ENCODE assay signal across 8 cellular contexts in genomic region chr6:7725849-7726415, GRCh38. TPM values are rescaled to one million over a fixed set of nuclear protein-coding genes. Genes with fewer than 3 reads are reported as not detected.
DNase-seq lines count a peak whose midpoint lies in the region; ATAC-seq and TF ChIP-seq lines count a peak whose summit lies in the region.

Gene BMP6 (plus strand): TSS chr6:7726099. CDS start chr6:7726956, 857 bp downstream.

- H3K4me1 Mint-ChIP-seq in activated B cell treated with CpG ODN at 0.5 μM for 24 hours: peaks cover 30% of the 10 kb centered on the region

- DNase-seq in ACHN (peak; percentile 87), NCI-H2081 treated with DMSO at 0.1 percent for 48 hours (lab: John Stamatoyannopoulos, UW) (peak; percentile 58), activated B cell treated with CpG ODN at 0.5 μM for 24 hours (peak; percentile 57), dermis blood vessel endothelial cell (peak; percentile 96), left lobe of liver (ENCODE audit: low spot score) (peak; percentile 87)
- DNase-seq in stimulated activated CD4-positive, alpha-beta T cell treated with anti-CD3 and anti-CD28 coated beads, Interleukin-1b, Interleukin-23, amount 100 ng/mL, for 4 hours (ENCODE audit: low read depth in 2 of 2): peak; percentile 10 to 40

- peaks cover 53% of the 10 kb centered on the region for H3K27me3 Mint-ChIP-seq in activated B cell treated with CpG ODN at 0.5 μM for 24 hours

- H3K4me3 Mint-ChIP-seq in activated B cell treated with CpG ODN at 0.5 μM for 24 hours: peak within 1 kb of the TSS; percentile 83

- H3K36me3 Mint-ChIP-seq in activated B cell treated with CpG ODN at 0.5 μM for 24 hours (ENCODE audit: low read depth): no peaks in the 10 kb centered on the region

- no peak within 1 kb of the TSS for H3K27ac Mint-ChIP-seq in activated B cell treated with CpG ODN at 0.5 μM for 24 hours

- TF ChIP-seq CTCF in activated B cell treated with CpG ODN at 0.5 μM for 24 hours (IDR thresholded peaks at IDR 0.05): no peak

- no peaks in the 10 kb centered on the region for H3K9me3 Mint-ChIP-seq in activated B cell treated with CpG ODN at 0.5 μM for 24 hours

- POLR2A ChIA-PET in activated B cell treated with CpG ODN at 0.5 μM for 24 hours (lab: Charles Lee): interaction anchor here (0.6 kb wide), 1 partner anchor 60 kb away, joined by 3 read pairs; no protein-coding TSS in a partner anchor

- CTCF ChIA-PET in activated B cell treated with CpG ODN at 0.5 μM for 24 hours (lab: Charles Lee): interaction anchor here (0.5 to 6.1 kb wide), 4 partner anchors 267 to 332 kb away, joined by 4 to 59 read pairs (median 4); no protein-coding TSS in a partner anchor

- intact Hi-C loops in activated B cell treated with CpG ODN at 0.5 μM for 24 hours (cut with micrococcal nuclease): loop anchor here (5.0 kb wide), 1 partner anchor 186 kb away; the partner anchor contains the start of gene TXNDC5

- ATAC-seq in GM18520 (IDR thresholded peaks at IDR 0.05; ENCODE audit: unreplicated experiment): peak; percentile 59
- ATAC-seq in HG03045 (IDR thresholded peaks at IDR 0.05; ENCODE audit: unreplicated experiment): peak; percentile 82
- ATAC-seq in activated B cell treated with CpG ODN at 0.5 μM for 24 hours (ENCODE audit: low read depth): peak; percentile 85
- peak; percentile 96 for ATAC-seq in left lobe of liver

- in situ Hi-C loops in ACHN (cut with HindIII; ENCODE audit: low pct_ligation_motif_present, low pct_unique_long_range_greater_than_20kb, low sequenced_read_pairs): no loop called here

RNA-seq across cellular contexts. Expression of gene BMP6, which starts in this region (rescaled TPM):
- total RNA-seq in activated B cell treated with CpG ODN at 0.5 μM for 24 hours: 0.75 and 0.78 TPM in 2 replicates
- total RNA-seq in dermis blood vessel endothelial cell: 234 TPM in 2 replicates
- 3.6 TPM for total RNA-seq in left lobe of liver

Comparison
In these comparisons a context has a peak if more than half of its experiments do, and no peak if none do; other contexts are left out.
1. Peak in every context shown above with its lines: DNase-seq and ATAC-seq.
2. RNA of gene BMP6 (total RNA-seq): 234 TPM in dermis blood vessel endothelial cell; 3.6 TPM in left lobe of liver (single experiment) and 0.75 to 0.78 TPM in activated B cell treated with CpG ODN at 0.5 μM for 24 hours; every median in the first group is over 10 times any median in the second.
3. Peak in DNase-seq and ATAC-seq in activated B cell treated with CpG ODN at 0.5 μM for 24 hours; RNA of the gene not detected or under 1 TPM.
4. DNase-seq: peak in every context shown above with its lines; median percentile 96 in dermis blood vessel endothelial cell; 87 in ACHN; 87 in left lobe of liver; 58 in NCI-H2081 treated with DMSO at 0.1 percent for 48 hours; 57 in activated B cell treated with CpG ODN at 0.5 μM for 24 hours; 25 in stimulated activated CD4-positive, alpha-beta T cell treated with anti-CD3 and anti-CD28 coated beads, Interleukin-1b, Interleukin-23, amount 100 ng/mL, for 4 hours.